21 cellular contexts compared by ENCODE assay signal in genomic region chrX:40061005-40061404, GRCh38. TPM values are rescaled to one million over a fixed set of nuclear protein-coding genes. Genes with fewer than 3 reads are reported as not detected.
DNase-seq lines count a peak whose midpoint lies in the region; ATAC-seq and TF ChIP-seq lines count a peak whose summit lies in the region.
"Had no signal": no experiment of that assay in that cellular context is flagged by ENCODE, and none has a peak within 500 bp of the region (broad histone marks: within the 10 kb centered on the region; RNA-seq: fewer than 3 reads in every experiment).

No MANE protein-coding gene starts in this region.

- peaks cover 23% of the 10 kb centered on the region for H3K4me1 Mint-ChIP-seq in T-helper 2 cell treated with Interferon-gamma antibody and Interleukin-4, amounts not matched to agents 5 μg/mL and 100 μg/mL, for 36 hours (ENCODE audit: low read depth)
- H3K4me1 Mint-ChIP-seq in activated CD8-positive, alpha-beta T cell treated with anti-CD3 and anti-CD28 coated beads, Interleukin-2, amount 10 ng/mL, durations not matched to agents 7 days and 5 days (ENCODE audit: low read depth), result peaks cover 62% of the 10 kb centered on the region
- H3K4me1 Mint-ChIP-seq in endothelial cell (ENCODE audit: unreplicated experiment), result peaks cover 22% of the 10 kb centered on the region

- no peaks in the 10 kb centered on the region for H3F3A ChIP-seq in GM23248 (ENCODE audit: insufficient read depth)

- H3K4me1 ChIP-seq in esophagus squamous epithelium (peaks cover 0 to 28% (median 7%) of the 10 kb centered on the region in 3 donors), GM23248 (ENCODE audit: insufficient read depth) (no peaks in the 10 kb centered on the region)
- H3K4me1 ChIP-seq: Peyer's patch, SJCRH30 had no signal

- CTCF ChIA-PET in activated CD8-positive, alpha-beta T cell treated with anti-CD3 and anti-CD28 coated beads, Interleukin-2, amount 10 ng/mL, durations not matched to agents 7 days and 5 days (lab: Charles Lee), result no interaction called here

- no peak for DNase-seq in T-helper 2 cell treated with Interferon-gamma antibody and Interleukin-4, amounts not matched to agents 5 μg/mL and 100 μg/mL, for 36 hours (ENCODE audit: low spot score)
- no peak for DNase-seq in T-helper 2 cell
- no peak for DNase-seq in activated CD8-positive, alpha-beta T cell treated with anti-CD3 and anti-CD28 coated beads, Interleukin-2, amount 10 ng/mL, durations not matched to agents 7 days and 5 days
- no peak for DNase-seq in endothelial cell (ENCODE audit: low spot score)
- no peak for DNase-seq in esophagus squamous epithelium (lab: John Stamatoyannopoulos, UW)
- DNase-seq in GM23248, result no peak
- no peak for DNase-seq in GOT3 (lab: John Stamatoyannopoulos, UW)
- DNase-seq: AML-193, C1 segment of cervical spinal cord, EL, GF-D8, Kasumi-1, NCI-H1694, NCI-H2081 treated with DMSO at 0.1 percent for 48 hours, NCI-H2171 treated with DMSO at 0.1 percent for 48 hours, NCI-H524 treated with DMSO at 0.1 percent for 48 hours, NCI-H82, Peyer's patch, SJCRH30 had no signal

- no peak overlapping the region for H2AFZ ChIP-seq in GM23248

- H3K27ac ChIP-seq in 22Rv1 (peak overlapping the region; percentile 15; the same call in 1 of the 2 replicates), esophagus squamous epithelium (no peak overlapping the region), GM23248 (no peak overlapping the region)
- H3K27ac ChIP-seq: Peyer's patch had no signal

- H3K4me3 Mint-ChIP-seq in T-helper 2 cell treated with Interferon-gamma antibody and Interleukin-4, amounts not matched to agents 5 μg/mL and 100 μg/mL, for 36 hours, result no peak overlapping the region
- H3K4me3 Mint-ChIP-seq in activated CD8-positive, alpha-beta T cell treated with anti-CD3 and anti-CD28 coated beads, Interleukin-2, amount 10 ng/mL, durations not matched to agents 7 days and 5 days, result peak overlapping the region; percentile 52
- peak overlapping the region; percentile 47 for H3K4me3 Mint-ChIP-seq in endothelial cell (ENCODE audit: unreplicated experiment)

- TF ChIP-seq CTCF in 22Rv1 (IDR thresholded peaks at IDR 0.05), result no peak
- no peak for TF ChIP-seq CTCF in endothelial cell (IDR thresholded peaks at IDR 0.05; ENCODE audit: unreplicated experiment)
- no peak for TF ChIP-seq CTCF in esophagus squamous epithelium (IDR thresholded peaks at IDR 0.05)

- TF ChIP-seq POLR2A in esophagus squamous epithelium (IDR thresholded peaks at IDR 0.05), result no peak

- H3K4me3 ChIP-seq in esophagus squamous epithelium (no peak overlapping the region), GM23248 (no peak overlapping the region)
- H3K4me3 ChIP-seq: Peyer's patch, SJCRH30 had no signal

- no peak overlapping the region for H3K4me2 ChIP-seq in GM23248 (ENCODE audit: unreplicated experiment)

- no peak overlapping the region for H3K9ac ChIP-seq in GM23248

- H3K9me2 ChIP-seq in GM23248 (ENCODE audit: insufficient read depth), result no peaks in the 10 kb centered on the region

- no peak for ATAC-seq in activated CD8-positive, alpha-beta T cell treated with anti-CD3 and anti-CD28 coated beads, Interleukin-2, amount 10 ng/mL, durations not matched to agents 7 days and 5 days

- in situ Hi-C loops in GM23248 (cut with MboI), result no loop called here

- no peaks in the 10 kb centered on the region for H3K9me3 Mint-ChIP-seq in T-helper 2 cell treated with Interferon-gamma antibody and Interleukin-4, amounts not matched to agents 5 μg/mL and 100 μg/mL, for 36 hours
- H3K9me3 Mint-ChIP-seq in activated CD8-positive, alpha-beta T cell treated with anti-CD3 and anti-CD28 coated beads, Interleukin-2, amount 10 ng/mL, durations not matched to agents 7 days and 5 days (ENCODE audit: insufficient read depth), result no peaks in the 10 kb centered on the region
- H3K9me3 Mint-ChIP-seq in endothelial cell (ENCODE audit: unreplicated experiment), result no peaks in the 10 kb centered on the region
- H3K9me3 Mint-ChIP-seq: IgD-negative memory B cell had no signal

- H3K27me3 ChIP-seq in esophagus squamous epithelium, result no peaks in the 10 kb centered on the region
- H3K27me3 ChIP-seq in GM23248 (replicated peaks; ENCODE audit: insufficient read depth), result no peaks in the 10 kb centered on the region
- H3K27me3 ChIP-seq: Peyer's patch, SJCRH30 had no signal

- intact Hi-C loops in esophagus squamous epithelium (cut with DNase I), result no loop called here

- POLR2A ChIA-PET in activated CD8-positive, alpha-beta T cell treated with anti-CD3 and anti-CD28 coated beads, Interleukin-2, amount 10 ng/mL, durations not matched to agents 7 days and 5 days (lab: Charles Lee), result interaction anchor here (0.9 to 1.9 kb wide), 3 partner anchors 19 to 115 kb away, joined by 3 to 9 read pairs (median 4); partner anchors contain the start of gene BCOR

- WGBS in esophagus squamous epithelium, 2 donors, result 70 to 92% methylated on average over 5 of the region's 10 CpGs
- WGBS in GM23248 (ENCODE audit: low coverage in 1 of 2, low lambda C conversion rate in 2 of 2, missing lambda C conversion rate in 2 of 2), 2 experiments, result 96 to 100% methylated on average over 8 to 10 of the region's 10 CpGs

- H3K27ac Mint-ChIP-seq in T-helper 2 cell treated with Interferon-gamma antibody and Interleukin-4, amounts not matched to agents 5 μg/mL and 100 μg/mL, for 36 hours, result peak overlapping the region; percentile 36
- H3K27ac Mint-ChIP-seq in activated CD8-positive, alpha-beta T cell treated with anti-CD3 and anti-CD28 coated beads, Interleukin-2, amount 10 ng/mL, durations not matched to agents 7 days and 5 days, result peak overlapping the region; percentile 95
- H3K27ac Mint-ChIP-seq in endothelial cell (ENCODE audit: unreplicated experiment), result no peak overlapping the region
- H3K27ac Mint-ChIP-seq: IgD-negative memory B cell had no signal

- peaks cover 52% of the 10 kb centered on the region for H3K36me3 Mint-ChIP-seq in T-helper 2 cell treated with Interferon-gamma antibody and Interleukin-4, amounts not matched to agents 5 μg/mL and 100 μg/mL, for 36 hours (ENCODE audit: low read depth)
- peaks cover 65% of the 10 kb centered on the region for H3K36me3 Mint-ChIP-seq in activated CD8-positive, alpha-beta T cell treated with anti-CD3 and anti-CD28 coated beads, Interleukin-2, amount 10 ng/mL, durations not matched to agents 7 days and 5 days (ENCODE audit: low read depth)
- H3K36me3 Mint-ChIP-seq in endothelial cell (ENCODE audit: low read depth, unreplicated experiment), result peaks cover 6% of the 10 kb centered on the region

- no peaks in the 10 kb centered on the region for H3K27me3 Mint-ChIP-seq in T-helper 2 cell treated with Interferon-gamma antibody and Interleukin-4, amounts not matched to agents 5 μg/mL and 100 μg/mL, for 36 hours (ENCODE audit: low read depth)
- H3K27me3 Mint-ChIP-seq in activated CD8-positive, alpha-beta T cell treated with anti-CD3 and anti-CD28 coated beads, Interleukin-2, amount 10 ng/mL, durations not matched to agents 7 days and 5 days (ENCODE audit: low read depth), result no peaks in the 10 kb centered on the region
- peaks cover 4% of the 10 kb centered on the region for H3K27me3 Mint-ChIP-seq in endothelial cell (ENCODE audit: unreplicated experiment)

- H3K9me3 ChIP-seq in esophagus squamous epithelium (no peaks in the 10 kb centered on the region), GM23248 (ENCODE audit: low read depth) (no peaks in the 10 kb centered on the region)
- H3K9me3 ChIP-seq: Peyer's patch, SJCRH30 had no signal

- H4K20me1 ChIP-seq in GM23248 (ENCODE audit: insufficient read depth), result no peaks in the 10 kb centered on the region

- no peaks in the 10 kb centered on the region for H3K79me2 ChIP-seq in GM23248 (ENCODE audit: insufficient read depth)

- H3K36me3 ChIP-seq in esophagus squamous epithelium, result peaks cover 6 to 87% (median 9%) of the 10 kb centered on the region in 3 donors
- H3K36me3 ChIP-seq in GM23248 (ENCODE audit: low read depth), result no peaks in the 10 kb centered on the region

RNA-seq across cellular contexts. Expression of gene BCOR, which starts 36.8 kb away (rescaled TPM):
- 10 to 100 TPM; 41.5 to 45.5 TPM for total RNA-seq in activated CD8-positive, alpha-beta T cell treated with anti-CD3 and anti-CD28 coated beads, Interleukin-2, amount 10 ng/mL, durations not matched to agents 7 days and 5 days
- 34.5 TPM for total RNA-seq in endothelial cell (ENCODE audit: unreplicated experiment)
- 10 to 100 TPM; 12.0 to 20.1 (median 17.4) TPM for total RNA-seq in esophagus squamous epithelium
- total RNA-seq in GM23248 (2014; rRNA removed; shearing (Covaris generic)), result 17.6 and 19.7 TPM in 2 replicates
- polyA plus RNA-seq in GM23248 (2016; fragmentation: Nextera tagmentation; extraction: Ambion mirVana), result 9.1 and 10.2 TPM in 2 replicates
